Comparison of ENCODE assay signal across 9 cellular contexts in genomic region chr9:127776195-127776918, GRCh38. TPM values are rescaled to one million over a fixed set of nuclear protein-coding genes. Genes with fewer than 3 reads are reported as not detected.
DNase-seq lines count a peak whose midpoint lies in the region; ATAC-seq and TF ChIP-seq lines count a peak whose summit lies in the region.
"Had no signal": no experiment of that assay in that cellular context is flagged by ENCODE, and none has a peak within 500 bp of the region (broad histone marks: within the 10 kb centered on the region; RNA-seq: fewer than 3 reads in every experiment).

No MANE protein-coding gene starts in this region.

- no peak for TF ChIP-seq CTCF in SU-DHL-6 (IDR thresholded peaks at IDR 0.05; ENCODE audit: insufficient read depth, low read length, poor library complexity, severe bottlenecking)
- TF ChIP-seq CTCF in psoas muscle (IDR thresholded peaks at IDR 0.05), result no peak

- DNase-seq in NK-92 treated with Interleukin-12 subunit alpha and Interleukin-12 subunit beta, amount 100 ng/mL, for 24 hours (lab: John Stamatoyannopoulos, UW), result peak; percentile 27
- DNase-seq in NK-92 (lab: John Stamatoyannopoulos, UW; ENCODE audit: unreplicated experiment), result no peak
- peak in 1 of 2 donors; percentile 70 for DNase-seq in psoas muscle
- DNase-seq in NCI-H1105 treated with DMSO at 0.1 percent for 48 hours (lab: John Stamatoyannopoulos, UW), result no peak
- DNase-seq in trophoblast cell, result no peak

- no peak overlapping the region for H3K14ac ChIP-seq in trophoblast cell (ENCODE audit: low read length)

- H2AFZ ChIP-seq in SU-DHL-6 (ENCODE audit: low read depth, low read length, severe bottlenecking) (no peak overlapping the region), trophoblast cell (ENCODE audit: insufficient read depth, low read length, poor library complexity) (no peak overlapping the region)

- no peak overlapping the region for H2BK5ac ChIP-seq in trophoblast cell (ENCODE audit: low read depth, low read length, poor library complexity)

- intact Hi-C loops in psoas muscle (cut with DNase I), result no loop called here

- peaks cover 44% of the 10 kb centered on the region for H3F3A ChIP-seq in SU-DHL-6 (ENCODE audit: insufficient read depth)

- WGBS in psoas muscle, 3 donors, result 60 to 63% (median 60%) methylated on average over 14 to 15 of the region's 15 CpGs
- WGBS in trophoblast cell (ENCODE audit: extremely low coverage, insufficient coverage, insufficient read length), result no CpG with 5 or more reads among the region's 15 CpGs

- no peaks in the 10 kb centered on the region for H3K79me1 ChIP-seq in trophoblast cell (ENCODE audit: low read length)

- no peak overlapping the region for H2BK12ac ChIP-seq in trophoblast cell (ENCODE audit: low read length)

- no peaks in the 10 kb centered on the region for H3K9me2 ChIP-seq in SU-DHL-6 (replicated peaks; ENCODE audit: insufficient read depth, low read length)

- H3K18ac ChIP-seq in trophoblast cell (ENCODE audit: low read length), result no peak overlapping the region

- H3K9me3 ChIP-seq in SU-DHL-6 (ENCODE audit: insufficient read depth, low read length) (no peaks in the 10 kb centered on the region), psoas muscle (no peaks in the 10 kb centered on the region), trophoblast cell (ENCODE audit: insufficient read depth, low read depth, low read length) (peaks cover 2% of the 10 kb centered on the region)

- no peak overlapping the region for H4K12ac ChIP-seq in trophoblast cell (ENCODE audit: low read depth, low read length)

- H3K36me3 Mint-ChIP-seq in activated naive CD8-positive, alpha-beta T cell, result no peaks in the 10 kb centered on the region

- H3K9me3 Mint-ChIP-seq in activated naive CD8-positive, alpha-beta T cell (ENCODE audit: low read depth), result no peaks in the 10 kb centered on the region

- H3K27ac ChIP-seq in SU-DHL-6 (ENCODE audit: low read depth, low read length), result peak overlapping the region; percentile 96
- H3K27ac ChIP-seq in psoas muscle, result no peak overlapping the region
- no peak overlapping the region for H3K27ac ChIP-seq in trophoblast cell (ENCODE audit: low read depth, low read length)
- H3K27ac ChIP-seq: C4-2B had no signal

- no peaks in the 10 kb centered on the region for H4K20me1 ChIP-seq in SU-DHL-6 (ENCODE audit: low read depth, low read length)

- peak overlapping the region; percentile 92 for H3K4me3 Mint-ChIP-seq in activated naive CD8-positive, alpha-beta T cell

- peak overlapping the region; percentile 99 for H3K27ac Mint-ChIP-seq in activated naive CD8-positive, alpha-beta T cell

- H4K91ac ChIP-seq in trophoblast cell (ENCODE audit: low read depth, low read length), result no peak overlapping the region

- no peak for ATAC-seq in psoas muscle
- ATAC-seq in HG02623 (IDR thresholded peaks at IDR 0.05; ENCODE audit: unreplicated experiment), result no peak

- H3K23ac ChIP-seq in trophoblast cell (ENCODE audit: low read length), result no peak overlapping the region

- H2AK5ac ChIP-seq in trophoblast cell (ENCODE audit: low read length), result no peak overlapping the region

- no peak overlapping the region for H4K8ac ChIP-seq in trophoblast cell (ENCODE audit: low read depth, low read length)

- H3K4me2 ChIP-seq in SU-DHL-6 (ENCODE audit: low read depth, low read length, poor library complexity, severe bottlenecking) (peak overlapping the region; percentile 90), trophoblast cell (ENCODE audit: low read length) (no peak overlapping the region)

- H3K4me3 ChIP-seq in SU-DHL-6 (ENCODE audit: insufficient read depth, low read length, poor library complexity, severe bottlenecking), result peak overlapping the region; percentile 80
- H3K4me3 ChIP-seq in psoas muscle, result peak overlapping the region; percentile 38
- H3K4me3 ChIP-seq in trophoblast cell (ENCODE audit: low read depth, low read length), result no peak overlapping the region

- H3K27me3 ChIP-seq in SU-DHL-6 (ENCODE audit: low read length), result no peaks in the 10 kb centered on the region
- H3K27me3 ChIP-seq in psoas muscle (ENCODE audit: insufficient read depth in 3 of 3, low read length in 2 of 3), result no peaks in the 10 kb centered on the region
- H3K27me3 ChIP-seq in trophoblast cell (ENCODE audit: insufficient read depth, low read length), result no peaks in the 10 kb centered on the region

- no peak overlapping the region for H2BK120ac ChIP-seq in trophoblast cell (ENCODE audit: insufficient read depth, low read length, poor library complexity)

- H3K36me3 ChIP-seq in SU-DHL-6 (ENCODE audit: low read length) (no peaks in the 10 kb centered on the region), psoas muscle (ENCODE audit: insufficient read depth in 1 of 2, low read depth in 1 of 2) (no peaks in the 10 kb centered on the region), trophoblast cell (ENCODE audit: control insufficient read depth in 1 of 2, insufficient read depth in 2 of 2, low read length in 2 of 2) (no peaks in the 10 kb centered on the region)

- H3K27me3 Mint-ChIP-seq in activated naive CD8-positive, alpha-beta T cell, result no peaks in the 10 kb centered on the region

- H3K4me1 ChIP-seq in psoas muscle (no peaks in the 10 kb centered on the region), trophoblast cell (ENCODE audit: control insufficient read depth in 1 of 2, insufficient read depth in 2 of 2, low read length in 2 of 2) (peaks cover 0 to 2% of the 10 kb centered on the region in 2 experiments)

- H3K79me2 ChIP-seq in SU-DHL-6 (ENCODE audit: insufficient read depth, low read length) (peaks cover 13% of the 10 kb centered on the region), trophoblast cell (ENCODE audit: control insufficient read depth, insufficient read depth, low read length, poor library complexity) (no peaks in the 10 kb centered on the region)

- H3K9ac ChIP-seq in SU-DHL-6 (ENCODE audit: low read length) (peak overlapping the region; percentile 89), trophoblast cell (ENCODE audit: low read length) (no peak overlapping the region)

- peaks cover 61% of the 10 kb centered on the region for H3K4me1 Mint-ChIP-seq in activated naive CD8-positive, alpha-beta T cell (ENCODE audit: low read depth)

- H3K4ac ChIP-seq in trophoblast cell (ENCODE audit: low read depth, low read length), result no peak overlapping the region

RNA-seq across cellular contexts. Expression of gene SH2D3C, which starts 2.1 kb away (rescaled TPM):
- 10 to 100 TPM in 2 of 4 donors, 1 to 10 TPM in 2; 8.3 to 12.0 (median 10.3) TPM for total RNA-seq in psoas muscle
- 10 to 100 TPM in 1 of 3 donors, 1 to 10 TPM in 2; 5.3 to 10.0 (median 8.4) TPM for polyA plus RNA-seq in psoas muscle
- 0.40 and 0.65 TPM in 2 replicates for polyA plus RNA-seq in trophoblast cell (2013)

RNA-seq across cellular contexts. Expression of gene CDK9, which starts 9.5 kb away (rescaled TPM):
- 10 to 100 TPM; 26.5 to 46.1 (median 42.9) TPM for total RNA-seq in psoas muscle
- polyA plus RNA-seq in psoas muscle, result 10 to 100 TPM; 29.7 to 39.3 (median 31.5) TPM
- 36.0 and 38.6 TPM in 2 replicates for polyA plus RNA-seq in trophoblast cell (2013)

RNA-seq across cellular contexts. Expression of gene FPGS, which starts 26.3 kb away (rescaled TPM):
- 10 to 100 TPM; 39.7 to 61.9 (median 45.8) TPM for total RNA-seq in psoas muscle
- 10 to 100 TPM; 21.9 to 32.3 (median 29.8) TPM for polyA plus RNA-seq in psoas muscle
- polyA plus RNA-seq in trophoblast cell (2013), result 21.9 and 22.3 TPM in 2 replicates

RNA-seq across cellular contexts. Expression of gene TOR2A, which starts 41.3 kb away (rescaled TPM):
- total RNA-seq in psoas muscle, result 1 to 10 TPM; 2.8 to 6.7 (median 4.0) TPM
- polyA plus RNA-seq in psoas muscle, result 1 to 10 TPM; 4.6 to 6.9 (median 5.0) TPM
- polyA plus RNA-seq in trophoblast cell (2013), result 11.8 and 11.9 TPM in 2 replicates
